Comparison of ENCODE assay signal across 8 cellular contexts in genomic region chr2:27408601-27409320, GRCh38. TPM values are rescaled to one million over a fixed set of nuclear protein-coding genes. Genes with fewer than 3 reads are reported as not detected.
DNase-seq lines count a peak whose midpoint lies in the region; ATAC-seq and TF ChIP-seq lines count a peak whose summit lies in the region.

No MANE protein-coding gene starts in this region.

- H3K9me3 Mint-ChIP-seq in chondrocyte (ENCODE audit: low read depth): no peaks in the 10 kb centered on the region

- peak overlapping the region; percentile 89 for H3K4me2 ChIP-seq in OCI-LY1 (ENCODE audit: low read length)

- H3K9ac ChIP-seq in OCI-LY1 (ENCODE audit: low read length): peak overlapping the region; percentile 99

- H3K4me1 Mint-ChIP-seq in chondrocyte (ENCODE audit: low read depth): peaks cover 22% of the 10 kb centered on the region

- TF ChIP-seq CTCF in GM13977 (IDR thresholded peaks at IDR 0.05; ENCODE audit: extremely low read depth, insufficient read depth, missing control alignments) (no peak), OCI-LY1 (IDR thresholded peaks at IDR 0.05; ENCODE audit: low read length) (no peak), chondrocyte (IDR thresholded peaks at IDR 0.05) (no peak), lower lobe of right lung (IDR thresholded peaks at IDR 0.05) (no peak)

- no peaks in the 10 kb centered on the region for H3K27me3 Mint-ChIP-seq in chondrocyte (ENCODE audit: low read depth)

- in situ Hi-C loops in GM13977 (cut with MboI; ENCODE audit: low pct_unique_long_range_greater_than_20kb, low sequenced_read_pairs, unreplicated experiment): no loop called here

- ATAC-seq in HG02840 (IDR thresholded peaks at IDR 0.05; ENCODE audit: low FRiP score, unreplicated experiment) (peak; percentile 32), lower lobe of right lung (peak; percentile 58 to 68)

- H3K36me3 Mint-ChIP-seq in chondrocyte (ENCODE audit: low read depth): no peaks in the 10 kb centered on the region

- DNase-seq in AG08396 (ENCODE audit: low spot score) (peak; percentile 61), GM13977 (ENCODE audit: low spot score) (peak; percentile 47), chondrocyte (ENCODE audit: low spot score) (no peak), lower lobe of right lung (no peak), substantia nigra (lab: John Stamatoyannopoulos, UW) (peak in 8 of 49 donors; percentile 5 to 52 (median 34)), COLO829 (ENCODE audit: low spot score) (no peak)

- H3K27me3 ChIP-seq in OCI-LY1 (ENCODE audit: insufficient read depth, low read length) (no peaks in the 10 kb centered on the region), lower lobe of right lung (ENCODE audit: low read depth) (no peaks in the 10 kb centered on the region)

- peaks cover 33% of the 10 kb centered on the region for H3K36me3 ChIP-seq in OCI-LY1 (ENCODE audit: insufficient read depth, low read length)
- peaks cover 3% of the 10 kb centered on the region for H3K36me3 ChIP-seq in lower lobe of right lung

- intact Hi-C loops in lower lobe of right lung (cut with DNase I): no loop called here

- H3K4me3 ChIP-seq in OCI-LY1 (ENCODE audit: low read depth, low read length, poor library complexity, severe bottlenecking) (peak overlapping the region; percentile 100), lower lobe of right lung (peak overlapping the region; percentile 99)

- H3K27ac Mint-ChIP-seq in chondrocyte (ENCODE audit: unreplicated experiment): peak overlapping the region; percentile 87

- H3K4me1 ChIP-seq in OCI-LY1 (ENCODE audit: insufficient read depth, low read length, severe bottlenecking) (peaks cover 30% of the 10 kb centered on the region), lower lobe of right lung (peaks cover 31% of the 10 kb centered on the region)

- no peak overlapping the region for H2AFZ ChIP-seq in OCI-LY1 (ENCODE audit: low read length)

- H3F3A ChIP-seq in OCI-LY1 (ENCODE audit: insufficient read depth, low read length): no peaks in the 10 kb centered on the region

- no peaks in the 10 kb centered on the region for H3K9me2 ChIP-seq in OCI-LY1 (ENCODE audit: low read depth, low read length)

- H3K79me2 ChIP-seq in OCI-LY1 (ENCODE audit: insufficient read depth, low read length): peaks cover 55% of the 10 kb centered on the region

- peak overlapping the region; percentile 85 for H3K4me3 Mint-ChIP-seq in chondrocyte (ENCODE audit: unreplicated experiment)

- no peaks in the 10 kb centered on the region for H3K9me3 ChIP-seq in OCI-LY1 (ENCODE audit: low read length)
- H3K9me3 ChIP-seq in lower lobe of right lung: no peaks in the 10 kb centered on the region

- H4K20me1 ChIP-seq in OCI-LY1 (ENCODE audit: insufficient read depth, low read length): no peaks in the 10 kb centered on the region

- peak overlapping the region; percentile 40 for H3K27ac ChIP-seq in OCI-LY1 (ENCODE audit: low read depth, low read length, poor library complexity, severe bottlenecking)
- peak overlapping the region; percentile 92 for H3K27ac ChIP-seq in lower lobe of right lung
- H3K27ac ChIP-seq in substantia nigra (ENCODE audit: low read depth, low read length, poor library complexity, severe bottlenecking): peak overlapping the region; percentile 85

RNA-seq across cellular contexts. Expression of gene PPM1G, which starts 0.6 kb away (rescaled TPM):
- total RNA-seq in chondrocyte (55.7 to 72.8 TPM (median 59.4 TPM) in 3 replicates), lower lobe of right lung (52.0 TPM)

RNA-seq across cellular contexts. Expression of gene NRBP1, which starts 19.7 kb away (rescaled TPM):
- total RNA-seq in chondrocyte: 125 to 143 TPM (median 128 TPM) in 3 replicates
- total RNA-seq in lower lobe of right lung: 66.5 TPM

RNA-seq across cellular contexts. Expression of gene ZNF513, which starts 28.2 kb away (rescaled TPM):
- total RNA-seq in chondrocyte: 15.3 to 23.2 TPM (median 15.5 TPM) in 3 replicates
- 13.9 TPM for total RNA-seq in lower lobe of right lung

RNA-seq across cellular contexts. Expression of gene KRTCAP3, which starts 33.4 kb away (rescaled TPM):
- total RNA-seq in chondrocyte (1.1 to 3.6 TPM (median 1.4 TPM) in 3 replicates), lower lobe of right lung (18.8 TPM)

RNA-seq across cellular contexts. Expression of gene SNX17, which starts 38.3 kb away (rescaled TPM):
- total RNA-seq in chondrocyte (108 to 130 TPM (median 111 TPM) in 3 replicates), lower lobe of right lung (107 TPM)

Comparison
In these comparisons a context has a peak if more than half of its experiments do, and no peak if none do; other contexts are left out.
1. DNase-seq: peak in AG08396 (single experiment) and GM13977 (single experiment); none in chondrocyte (single experiment), lower lobe of right lung (single experiment) and COLO829 (single experiment).
2. H3K27ac ChIP-seq: peak in every context shown above with its lines; median percentile 92 in lower lobe of right lung; 85 in substantia nigra; 40 in OCI-LY1.